In genomic region chrX:50088645-50089044, GRCh38 we compare ENCODE assay signal across 17 cellular contexts.
DNase-seq lines count a peak whose midpoint lies in the region; ATAC-seq, FAIRE-seq and TF ChIP-seq lines count a peak whose summit lies in the region.
"Had no signal": no experiment of that assay in that cellular context is flagged by ENCODE, and none has a peak within 500 bp of the region (broad histone marks: within the 10 kb centered on the region; RNA-seq: fewer than 3 reads in every experiment).

No MANE protein-coding gene starts in this region.

- H3K18ac ChIP-seq in IMR-90 (ENCODE audit: low read depth, low read length), result no peak overlapping the region

- H3K79me2 ChIP-seq in K562 (ENCODE audit: control insufficient read depth, insufficient read depth, low read length), result no peaks in the 10 kb centered on the region

- no peak overlapping the region for H2BK20ac ChIP-seq in IMR-90 (ENCODE audit: low read depth, low read length)

- FAIRE-seq in K562 (lab: Jason Lieb, UNC), result no peak
- FAIRE-seq: A204.1, D721Med had no signal

- H2AFZ ChIP-seq in IMR-90 (replicated peaks; ENCODE audit: low read length, poor library complexity) (no peak overlapping the region), K562 (ENCODE audit: low read depth, low read length) (no peak overlapping the region)

- H2BK15ac ChIP-seq in IMR-90 (ENCODE audit: low read depth, low read length), result no peak overlapping the region

- H3K27me3 Mint-ChIP-seq in activated CD4-positive, alpha-beta T cell treated with anti-CD3 and anti-CD28 coated beads, Interleukin-2, amount 10 ng/mL, durations not matched to agents 24 days and 14 days, result no peaks in the 10 kb centered on the region
- H3K27me3 Mint-ChIP-seq: CD4-positive, alpha-beta T cell had no signal

- POLR2A ChIA-PET in IMR-90 (lab: Charles Lee; ENCODE audit: unreplicated experiment), result no interaction called here
- POLR2A ChIA-PET in K562 (lab: Yijun Ruan, JAX), result no interaction called here

- H3K9me1 ChIP-seq in IMR-90 (ENCODE audit: insufficient read depth, low read length) (no peaks in the 10 kb centered on the region), K562 (ENCODE audit: control insufficient read depth, insufficient read depth, low read length) (no peaks in the 10 kb centered on the region)

- no peak overlapping the region for H2AK5ac ChIP-seq in IMR-90 (ENCODE audit: low read depth, low read length)

- ATAC-seq in IMR-90 (ENCODE audit: low read depth), result no peak
- no peak for ATAC-seq in K562
- peak; percentile 78 for ATAC-seq in left lung
- ATAC-seq in lower lobe of right lung, result peak; percentile 43 to 66

- TF ChIP-seq CTCF in IMR-90 (conservative IDR thresholded peaks at IDR 0.05; ENCODE audit: low read depth, low read length) (no peak), K562 (IDR thresholded peaks at IDR 0.05 in 2 of 3, conservative IDR thresholded peaks at IDR 0.05 in 1 of 3; ENCODE audit: insufficient read depth in 2 of 3, low read depth in 1 of 3, low read length in 3 of 3) (no peak), left lung (IDR thresholded peaks at IDR 0.05) (no peak), lower lobe of right lung (IDR thresholded peaks at IDR 0.05) (no peak), BE2C (IDR thresholded peaks at IDR 0.05; ENCODE audit: low read depth, low read length) (no peak)

- peaks cover under 1% of the 10 kb centered on the region; the same call in 1 of the 2 replicates for H3K27me3 ChIP-seq in IMR-90 (ENCODE audit: control insufficient read depth, insufficient read depth, low read length)
- no peaks in the 10 kb centered on the region for H3K27me3 ChIP-seq in K562 (ENCODE audit: control insufficient read depth in 2 of 2, insufficient read depth in 2 of 2, low read length in 2 of 2)
- H3K27me3 ChIP-seq in left lung, result no peaks in the 10 kb centered on the region
- no peaks in the 10 kb centered on the region for H3K27me3 ChIP-seq in lower lobe of right lung (ENCODE audit: low read depth)
- H3K27me3 ChIP-seq in BE2C, result no peaks in the 10 kb centered on the region

- H2AK9ac ChIP-seq in IMR-90 (replicated peaks; ENCODE audit: low read depth, low read length, poor library complexity), result no peak overlapping the region

- H4K91ac ChIP-seq in IMR-90 (ENCODE audit: insufficient read depth, low read depth, low read length), result no peak overlapping the region

- H3K14ac ChIP-seq in IMR-90 (replicated peaks; ENCODE audit: low read depth, low read length), result no peak overlapping the region

- no peak overlapping the region for H2BK120ac ChIP-seq in IMR-90 (ENCODE audit: low read depth, low read length)

- H4K8ac ChIP-seq in IMR-90 (ENCODE audit: low read depth in 2 of 2, low read length in 2 of 2), result no peak overlapping the region

- no peak overlapping the region for H3K27ac Mint-ChIP-seq in activated CD4-positive, alpha-beta T cell treated with anti-CD3 and anti-CD28 coated beads, Interleukin-2, amount 10 ng/mL, durations not matched to agents 24 days and 14 days
- H3K27ac Mint-ChIP-seq: CD4-positive, alpha-beta T cell; H9 had no signal

- CTCF ChIA-PET in IMR-90 (lab: Yijun Ruan, JAX), result interaction anchor here (0.6 kb wide), 1 partner anchor 11 kb away, joined by 4 read pairs; no protein-coding TSS in a partner anchor
- CTCF ChIA-PET in K562 (lab: Yijun Ruan, JAX; ENCODE audit: low intra/inter-chr PET ratio), result no interaction called here

- dilution Hi-C loops in IMR-90 (cut with HindIII; ENCODE audit: low sequenced_read_pairs, unreplicated experiment), result no loop called here

- in situ Hi-C loops in IMR-90 (cut with MboI; ENCODE audit: low sequenced_read_pairs), result no loop called here
- in situ Hi-C loops in K562 (cut with MboI), result no loop called here

- no peak overlapping the region for H3K27ac ChIP-seq in IMR-90 (ENCODE audit: insufficient read depth, low read length)
- no peak overlapping the region for H3K27ac ChIP-seq in K562 (ENCODE audit: extremely low read depth, low read depth, low read length)
- no peak overlapping the region for H3K27ac ChIP-seq in left lung
- no peak overlapping the region for H3K27ac ChIP-seq in lower lobe of right lung
- H3K27ac ChIP-seq: C4-2B had no signal

- H3K4me2 ChIP-seq in IMR-90 (ENCODE audit: low read depth, low read length) (no peak overlapping the region), K562 (ENCODE audit: insufficient read depth, low read length) (no peak overlapping the region)

- H3K4me1 ChIP-seq in IMR-90 (ENCODE audit: control insufficient read depth, insufficient read depth, low read length) (no peaks in the 10 kb centered on the region), K562 (replicated peaks in 1 of 2; ENCODE audit: control insufficient read depth in 2 of 2, insufficient read depth in 2 of 2, low read length in 2 of 2) (no peaks in the 10 kb centered on the region), left lung (no peaks in the 10 kb centered on the region), lower lobe of right lung (no peaks in the 10 kb centered on the region), BE2C (no peaks in the 10 kb centered on the region)

- H3K4me3 ChIP-seq in IMR-90 (ENCODE audit: insufficient read depth, low read depth, low read length) (no peak overlapping the region), K562 (no peak overlapping the region), left lung (no peak overlapping the region), lower lobe of right lung (no peak overlapping the region), BE2C (ENCODE audit: low read depth, low read length) (no peak overlapping the region)

- H3K9me3 Mint-ChIP-seq in activated CD4-positive, alpha-beta T cell treated with anti-CD3 and anti-CD28 coated beads, Interleukin-2, amount 10 ng/mL, durations not matched to agents 24 days and 14 days, result no peaks in the 10 kb centered on the region
- H3K9me3 Mint-ChIP-seq: CD4-positive, alpha-beta T cell had no signal

- no peak overlapping the region for H4K5ac ChIP-seq in IMR-90 (ENCODE audit: low read depth, low read length)

- H4K20me1 ChIP-seq in IMR-90 (ENCODE audit: insufficient read depth, low read length) (no peaks in the 10 kb centered on the region), K562 (replicated peaks; ENCODE audit: control insufficient read depth, insufficient read depth, low read length) (no peaks in the 10 kb centered on the region)

- H3K23ac ChIP-seq in IMR-90 (ENCODE audit: low read depth, low read length), result no peak overlapping the region

- no peak overlapping the region for H3K4me3 Mint-ChIP-seq in activated CD4-positive, alpha-beta T cell treated with anti-CD3 and anti-CD28 coated beads, Interleukin-2, amount 10 ng/mL, durations not matched to agents 24 days and 14 days
- H3K4me3 Mint-ChIP-seq: CD4-positive, alpha-beta T cell; H9 had no signal

- intact Hi-C loops in IMR-90 (cut with micrococcal nuclease), result no loop called here
- intact Hi-C loops in K562 (cut with micrococcal nuclease), result no loop called here
- intact Hi-C loops in left lung (cut with DNase I), result no loop called here
- intact Hi-C loops in lower lobe of right lung (cut with DNase I), result loop anchor here (10.0 kb wide), 1 partner anchor 174 kb away; no protein-coding TSS in a partner anchor
- intact Hi-C loops in activated CD4-positive, alpha-beta T cell treated with anti-CD3 and anti-CD28 coated beads, Interleukin-2, amount 10 ng/mL, durations not matched to agents 24 days and 14 days (cut with micrococcal nuclease), result loop anchor here (10.0 kb wide), 1 partner anchor 174 kb away; no protein-coding TSS in a partner anchor
- intact Hi-C loops in cardiac septum (cut with DNase I), result no loop called here

- no peak for TF ChIP-seq POLR2A in IMR-90 (IDR thresholded peaks at IDR 0.05; ENCODE audit: low read depth, low read length)
- TF ChIP-seq POLR2A in K562 (conservative IDR thresholded peaks at IDR 0.05), result no peak

- TF ChIP-seq RAD21 in IMR-90 (IDR thresholded peaks at IDR 0.05; ENCODE audit: low read length), result no peak
- TF ChIP-seq RAD21 in K562 (CRISPR knock-in tag; conservative IDR thresholded peaks at IDR 0.05 in 1 of 2, IDR thresholded peaks at IDR 0.05 in 1 of 2), result no peak

- H3K9ac ChIP-seq in IMR-90 (ENCODE audit: low read depth, low read length), result no peak overlapping the region
- H3K9ac ChIP-seq in K562 (ENCODE audit: insufficient read depth in 1 of 2, low read depth in 2 of 2, low read length in 2 of 2), result no peak overlapping the region

- DNase-seq in IMR-90, result no peak
- DNase-seq in K562 (ENCODE audit: extremely low read depth in 1 of 4, low spot score in 3 of 4), result no peak
- DNase-seq in left lung, result no peak
- no peak for DNase-seq in lower lobe of right lung
- no peak for DNase-seq in activated CD4-positive, alpha-beta T cell treated with anti-CD3 and anti-CD28 coated beads, Interleukin-2, amount 10 ng/mL, durations not matched to agents 24 days and 14 days
- DNase-seq in BE2C, result no peak
- DNase-seq in cardiac septum (ENCODE audit: low spot score), result no peak
- DNase-seq: ACHN; Caco-2; CD4-positive, alpha-beta T cell; DMS79 treated with DMSO at 0.1 percent for 48 hours; GF-D8; GOT3; H9 had no signal

- no peak for TF ChIP-seq EP300 in K562 (IDR thresholded peaks at IDR 0.05; ENCODE audit: low read length)

- BruUV-seq in IMR-90 (replicated peaks; lab: Mats Ljungman, UMichigan) (no TSS peak), K562 (replicated peaks; lab: Mats Ljungman, UMichigan) (no TSS peak)

- no CpG with 5 or more reads among the region's 3 CpGs for WGBS in IMR-90 (ENCODE audit: extremely low coverage in 2 of 2, insufficient read length in 1 of 2), 2 experiments
- 43% methylated on average over 2 of the region's 3 CpGs for WGBS in K562 (ENCODE audit: insufficient coverage, low coverage, missing lambda C conversion rate)

- no peaks in the 10 kb centered on the region for H3K79me1 ChIP-seq in IMR-90 (ENCODE audit: low read depth in 1 of 2, low read length in 2 of 2)

- H3K9me3 ChIP-seq in IMR-90 (ENCODE audit: control insufficient read depth, insufficient read depth, low read length) (no peaks in the 10 kb centered on the region), K562 (replicated peaks; ENCODE audit: control insufficient read depth, insufficient read depth, low read depth, low read length) (no peaks in the 10 kb centered on the region), left lung (no peaks in the 10 kb centered on the region), lower lobe of right lung (no peaks in the 10 kb centered on the region), BE2C (no peaks in the 10 kb centered on the region)
- H3K9me3 ChIP-seq: Caco-2 had no signal

- no peak overlapping the region for H3K4ac ChIP-seq in IMR-90 (ENCODE audit: low read depth, low read length)

- H2BK5ac ChIP-seq in IMR-90 (ENCODE audit: low read depth, low read length, poor library complexity, severe bottlenecking), result no peak overlapping the region

- H3K56ac ChIP-seq in IMR-90 (ENCODE audit: extremely low read depth, insufficient read depth, low read length), result no peak overlapping the region

- no peaks in the 10 kb centered on the region for H3K36me3 Mint-ChIP-seq in activated CD4-positive, alpha-beta T cell treated with anti-CD3 and anti-CD28 coated beads, Interleukin-2, amount 10 ng/mL, durations not matched to agents 24 days and 14 days (ENCODE audit: low read depth)

- H3K4me1 Mint-ChIP-seq in activated CD4-positive, alpha-beta T cell treated with anti-CD3 and anti-CD28 coated beads, Interleukin-2, amount 10 ng/mL, durations not matched to agents 24 days and 14 days, result no peaks in the 10 kb centered on the region

- H3K36me3 ChIP-seq in IMR-90 (ENCODE audit: control insufficient read depth, insufficient read depth, low read length), result no peaks in the 10 kb centered on the region
- H3K36me3 ChIP-seq in K562 (ENCODE audit: control insufficient read depth, insufficient read depth, low read length), result no peaks in the 10 kb centered on the region
- peaks cover 0 to 4% of the 10 kb centered on the region in 2 donors for H3K36me3 ChIP-seq in left lung
- no peaks in the 10 kb centered on the region for H3K36me3 ChIP-seq in lower lobe of right lung
- H3K36me3 ChIP-seq in BE2C, result peaks cover 10% of the 10 kb centered on the region

Comparison
In these comparisons a context has a peak if more than half of its experiments do, and no peak if none do; other contexts are left out.
1. ATAC-seq: peak in left lung (single experiment) and lower lobe of right lung (2 of 2); none in IMR-90 (single experiment) and K562 (single experiment).
2. intact Hi-C loops: an anchor here in lower lobe of right lung (10.0 kb wide) and activated CD4-positive, alpha-beta T cell treated with anti-CD3 and anti-CD28 coated beads, Interleukin-2, amount 10 ng/mL, durations not matched to agents 24 days and 14 days (10.0 kb wide); none called in IMR-90, K562, left lung and cardiac septum.